Comparison of ENCODE assay signal across 25 cellular contexts in the genomic region with DNA sequence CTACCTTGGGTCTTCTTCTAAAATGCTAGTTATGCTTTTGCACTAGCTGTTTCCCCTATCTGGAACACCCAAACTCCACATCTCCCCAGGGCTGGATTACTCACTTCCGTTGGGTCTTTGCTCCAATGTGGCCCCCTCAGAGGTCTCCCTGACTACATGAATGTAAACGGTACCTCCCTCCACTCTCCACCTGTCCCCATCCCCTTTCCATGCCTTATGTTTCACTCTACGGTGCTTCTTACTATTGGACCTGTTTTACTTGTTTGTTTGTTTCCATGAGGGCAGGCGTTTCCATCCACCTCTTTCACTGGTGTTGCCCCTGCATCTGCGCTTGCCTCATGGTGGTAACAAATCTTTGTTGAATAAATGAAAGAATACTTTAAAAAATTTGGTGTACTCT.
DNase-seq lines count a peak whose midpoint lies in the region; ATAC-seq, FAIRE-seq and TF ChIP-seq lines count a peak whose summit lies in the region.
"Had no signal": no experiment of that assay in that cellular context is flagged by ENCODE, and none has a peak within 500 bp of the region (broad histone marks: within the 10 kb centered on the region; RNA-seq: fewer than 3 reads in every experiment).

No MANE protein-coding gene starts in this region.

- TF ChIP-seq CTCF in IMR-90 (conservative IDR thresholded peaks at IDR 0.05; ENCODE audit: low read depth, low read length) (no peak), heart left ventricle (IDR thresholded peaks at IDR 0.05) (no peak), osteoblast (IDR thresholded peaks at IDR 0.05; ENCODE audit: extremely low read depth, low read depth, low read length) (no peak)

- no peaks in the 10 kb centered on the region; the same call in 1 of the 2 replicates for H3K9me1 ChIP-seq in IMR-90 (ENCODE audit: insufficient read depth, low read length)

- POLR2A ChIA-PET in IMR-90 (lab: Charles Lee; ENCODE audit: unreplicated experiment): no interaction called here

- TF ChIP-seq POLR2A in IMR-90 (IDR thresholded peaks at IDR 0.05; ENCODE audit: low read depth, low read length): no peak
- no peak for TF ChIP-seq POLR2A in erythroblast (IDR thresholded peaks at IDR 0.05; ENCODE audit: low read length)
- TF ChIP-seq POLR2A in heart left ventricle (IDR thresholded peaks at IDR 0.05): no peak

- H3K79me2 ChIP-seq in osteoblast (ENCODE audit: insufficient read depth, low read length): no peaks in the 10 kb centered on the region

- FAIRE-seq in HTR-8/SVneo (lab: Jason Lieb, UNC): no peak
- FAIRE-seq: A549, D721Med, GM12878, GM12892, GM18507, GM19239 had no signal

- WGBS in IMR-90 (ENCODE audit: extremely low coverage in 2 of 2, insufficient read length in 1 of 2), 2 experiments: 58% methylated on average over 2 of the region's 5 CpGs; no CpG with 5 or more reads in 1 of the 2 experiments
- WGBS in mesenchymal stem cell: 83% methylated on average over 4 of the region's 5 CpGs
- WGBS in heart left ventricle, 4 donors: 76 to 85% (median 83%) methylated on average over 5 of the region's 5 CpGs

- H3K79me1 ChIP-seq in IMR-90 (ENCODE audit: low read depth in 1 of 2, low read length in 2 of 2) (no peaks in the 10 kb centered on the region), mesenchymal stem cell (replicated peaks; ENCODE audit: low read length, poor library complexity, severe bottlenecking) (peaks cover 1% of the 10 kb centered on the region)

- H3K14ac ChIP-seq in IMR-90 (replicated peaks; ENCODE audit: low read depth, low read length) (no peak overlapping the region), mesenchymal stem cell (ENCODE audit: low read length in 2 of 2) (no peak overlapping the region)

- no peak overlapping the region for H2AFZ ChIP-seq in IMR-90 (replicated peaks; ENCODE audit: low read length, poor library complexity)
- no peak overlapping the region for H2AFZ ChIP-seq in mesenchymal stem cell (ENCODE audit: low read depth, low read length)
- H2AFZ ChIP-seq in osteoblast (ENCODE audit: low read length): no peak overlapping the region

- no peak overlapping the region for H3K56ac ChIP-seq in IMR-90 (ENCODE audit: extremely low read depth, insufficient read depth, low read length)

- intact Hi-C loops in IMR-90 (cut with micrococcal nuclease): no loop called here
- intact Hi-C loops in heart left ventricle (cut with DNase I): no loop called here

- no peak overlapping the region for H3K9ac ChIP-seq in IMR-90 (ENCODE audit: low read depth, low read length)
- no peak overlapping the region for H3K9ac ChIP-seq in mesenchymal stem cell (ENCODE audit: low read length)
- H3K9ac ChIP-seq: BLaER1 treated with 17β-estradiol and CSF1 and Interleukin-3, amounts not matched to agents 10 nM and 100 nM had no signal

- dilution Hi-C loops in IMR-90 (cut with HindIII; ENCODE audit: low sequenced_read_pairs, unreplicated experiment): no loop called here

- H3K4me3 ChIP-seq in IMR-90 (ENCODE audit: insufficient read depth, low read depth, low read length) (no peak overlapping the region), mesenchymal stem cell (ENCODE audit: insufficient read depth in 1 of 2, low read depth in 1 of 2, low read length in 2 of 2) (no peak overlapping the region), heart left ventricle (no peak overlapping the region), osteoblast (ENCODE audit: insufficient read depth, low read length) (no peak overlapping the region)
- H3K4me3 ChIP-seq: A549; BLaER1 treated with 17β-estradiol and CSF1 and Interleukin-3, amounts not matched to agents 10 nM and 100 nM; GM12878 had no signal

- H3K9me3 ChIP-seq in IMR-90 (ENCODE audit: control insufficient read depth, insufficient read depth, low read length) (no peaks in the 10 kb centered on the region), mesenchymal stem cell (ENCODE audit: control insufficient read depth, low read length) (no peaks in the 10 kb centered on the region), heart left ventricle (no peaks in the 10 kb centered on the region), osteoblast (ENCODE audit: low read depth, low read length) (no peaks in the 10 kb centered on the region)
- H3K9me3 ChIP-seq: A549; BLaER1 treated with 17β-estradiol and CSF1 and Interleukin-3, amounts not matched to agents 10 nM and 100 nM; Caco-2 had no signal

- H3K36me3 ChIP-seq in IMR-90 (ENCODE audit: control insufficient read depth, insufficient read depth, low read length) (no peaks in the 10 kb centered on the region), mesenchymal stem cell (ENCODE audit: control insufficient read depth in 1 of 2, insufficient read depth in 2 of 2, low read depth in 1 of 2, low read length in 2 of 2) (no peaks in the 10 kb centered on the region), heart left ventricle (no peaks in the 10 kb centered on the region), osteoblast (ENCODE audit: insufficient read depth, low read length) (no peaks in the 10 kb centered on the region)
- H3K36me3 ChIP-seq: BLaER1 treated with 17β-estradiol and CSF1 and Interleukin-3, amounts not matched to agents 10 nM and 100 nM had no signal

- ATAC-seq in IMR-90 (ENCODE audit: low read depth) (no peak), heart left ventricle (no peak)
- ATAC-seq: A549; CD8-positive, alpha-beta T cell; GM12878 had no signal

- no peak overlapping the region for H2BK20ac ChIP-seq in IMR-90 (ENCODE audit: low read depth, low read length)

- H3K27me3 ChIP-seq in IMR-90 (ENCODE audit: control insufficient read depth, insufficient read depth, low read length) (no peaks in the 10 kb centered on the region), mesenchymal stem cell (ENCODE audit: control insufficient read depth in 1 of 2, insufficient read depth in 1 of 2, low read length in 2 of 2) (peaks cover 0 to 2% of the 10 kb centered on the region in 2 experiments), heart left ventricle (no peaks in the 10 kb centered on the region), osteoblast (ENCODE audit: insufficient read depth, low read length) (no peaks in the 10 kb centered on the region)
- H3K27me3 ChIP-seq: BLaER1 treated with 17β-estradiol and CSF1 and Interleukin-3, amounts not matched to agents 10 nM and 100 nM had no signal

- no peak overlapping the region for H3K18ac ChIP-seq in IMR-90 (ENCODE audit: low read depth, low read length)
- no peak overlapping the region for H3K18ac ChIP-seq in mesenchymal stem cell (ENCODE audit: low read depth in 1 of 2, low read length in 2 of 2)

- H3K4ac ChIP-seq in IMR-90 (ENCODE audit: low read depth, low read length) (no peak overlapping the region), mesenchymal stem cell (ENCODE audit: low read depth in 1 of 2, low read length in 2 of 2) (no peak overlapping the region)

- H3K4me2 ChIP-seq in IMR-90 (ENCODE audit: low read depth, low read length) (no peak overlapping the region), mesenchymal stem cell (ENCODE audit: low read length, poor library complexity, severe bottlenecking) (no peak overlapping the region), osteoblast (ENCODE audit: insufficient read depth, low read length) (no peak overlapping the region)
- H3K4me2 ChIP-seq: A549; BLaER1 treated with 17β-estradiol and CSF1 and Interleukin-3, amounts not matched to agents 10 nM and 100 nM had no signal

- H3K27ac ChIP-seq in IMR-90 (ENCODE audit: insufficient read depth, low read length) (no peak overlapping the region), mesenchymal stem cell (ENCODE audit: low read length, poor library complexity, severe bottlenecking) (no peak overlapping the region), heart left ventricle (no peak overlapping the region), osteoblast (ENCODE audit: low read depth, low read length) (no peak overlapping the region)
- H3K27ac ChIP-seq: 22Rv1; A549; BLaER1 treated with 17β-estradiol and CSF1 and Interleukin-3, amounts not matched to agents 10 nM and 100 nM; C4-2B had no signal

- DNase-seq in Daoy (ENCODE audit: low read depth): peak; percentile 40
- no peak for DNase-seq in IMR-90
- peak; percentile 5 for DNase-seq in NCI-H69 (lab: John Stamatoyannopoulos, UW)
- no peak for DNase-seq in mesenchymal stem cell
- no peak for DNase-seq in erythroblast (lab: John Stamatoyannopoulos, UW)
- DNase-seq in heart left ventricle: no peak
- DNase-seq in HTR-8/SVneo (ENCODE audit: insufficient read length, low spot score): no peak
- no peak for DNase-seq in osteoblast (ENCODE audit: insufficient read length, low spot score, missing footprints)
- DNase-seq: AML-193; Caco-2; Calu3; CD4-positive, alpha-beta T cell; CD8-positive, alpha-beta T cell; DMS79 treated with DMSO at 0.1 percent for 48 hours; EL; GDM1 had no signal

- H3K4me1 ChIP-seq in IMR-90 (ENCODE audit: control insufficient read depth, insufficient read depth, low read length) (peaks cover 6% of the 10 kb centered on the region; the same call in 1 of the 2 replicates), mesenchymal stem cell (ENCODE audit: control insufficient read depth, insufficient read depth, low read depth, low read length) (peaks cover 3% of the 10 kb centered on the region), heart left ventricle (no peaks in the 10 kb centered on the region), osteoblast (ENCODE audit: insufficient read depth, low read length) (no peaks in the 10 kb centered on the region)
- H3K4me1 ChIP-seq: A549; BLaER1 treated with 17β-estradiol and CSF1 and Interleukin-3, amounts not matched to agents 10 nM and 100 nM; Caco-2 had no signal

- H3K23ac ChIP-seq in IMR-90 (ENCODE audit: low read depth, low read length) (no peak overlapping the region), mesenchymal stem cell (ENCODE audit: low read length in 2 of 2) (no peak overlapping the region)

- H2BK120ac ChIP-seq in IMR-90 (ENCODE audit: low read depth, low read length) (no peak overlapping the region), mesenchymal stem cell (ENCODE audit: low read depth, low read length) (no peak overlapping the region)

- H2BK12ac ChIP-seq in mesenchymal stem cell (ENCODE audit: low read length in 2 of 2): no peak overlapping the region

- H4K91ac ChIP-seq in IMR-90 (ENCODE audit: insufficient read depth, low read depth, low read length): no peak overlapping the region
- H4K91ac ChIP-seq in mesenchymal stem cell (ENCODE audit: low read length): no peak overlapping the region

- no peak overlapping the region for H4K8ac ChIP-seq in IMR-90 (ENCODE audit: low read depth in 2 of 2, low read length in 2 of 2)
- H4K8ac ChIP-seq in mesenchymal stem cell (ENCODE audit: low read length): no peak overlapping the region

- H4K20me1 ChIP-seq in IMR-90 (ENCODE audit: insufficient read depth, low read length): no peaks in the 10 kb centered on the region
- no peaks in the 10 kb centered on the region for H4K20me1 ChIP-seq in osteoblast (ENCODE audit: insufficient read depth, low read length)
- H4K20me1 ChIP-seq: BLaER1 treated with 17β-estradiol and CSF1 and Interleukin-3, amounts not matched to agents 10 nM and 100 nM had no signal

- TF ChIP-seq RAD21 in IMR-90 (IDR thresholded peaks at IDR 0.05; ENCODE audit: low read length): no peak

- H2BK15ac ChIP-seq in IMR-90 (ENCODE audit: low read depth, low read length) (no peak overlapping the region), mesenchymal stem cell (ENCODE audit: low read depth, poor library complexity, severe bottlenecking) (no peak overlapping the region)

- H2AK5ac ChIP-seq in IMR-90 (ENCODE audit: low read depth, low read length) (0 out of 2 replicates have a peak overlapping the region, but pooled peaks have one; percentile 21), mesenchymal stem cell (ENCODE audit: low read length, severe bottlenecking) (peak overlapping the region; percentile 46)

- no TSS peak for BruUV-seq in IMR-90 (replicated peaks; lab: Mats Ljungman, UMichigan)

- H2AK9ac ChIP-seq in IMR-90 (replicated peaks; ENCODE audit: low read depth, low read length, poor library complexity): no peak overlapping the region

- in situ Hi-C loops in IMR-90 (cut with MboI; ENCODE audit: low sequenced_read_pairs): no loop called here

- H4K5ac ChIP-seq in IMR-90 (ENCODE audit: low read depth, low read length): no peak overlapping the region; the same call in 1 of the 2 replicates

- no peak overlapping the region for H2BK5ac ChIP-seq in IMR-90 (ENCODE audit: low read depth, low read length, poor library complexity, severe bottlenecking)
- no peak overlapping the region for H2BK5ac ChIP-seq in mesenchymal stem cell (ENCODE audit: low read depth, low read length, poor library complexity, severe bottlenecking)

- CTCF ChIA-PET in IMR-90 (lab: Yijun Ruan, JAX): no interaction called here

Comparison
In these comparisons a context has a peak if more than half of its experiments do, and no peak if none do; other contexts are left out.
1. DNase-seq: peak in Daoy (single experiment) and NCI-H69 (single experiment); none in IMR-90 (single experiment), mesenchymal stem cell (single experiment), erythroblast (0 of 2), heart left ventricle (0 of 5), HTR-8/SVneo (single experiment) and osteoblast (single experiment).